1 cellular context compared by ENCODE assay signal in the genomic region with DNA sequence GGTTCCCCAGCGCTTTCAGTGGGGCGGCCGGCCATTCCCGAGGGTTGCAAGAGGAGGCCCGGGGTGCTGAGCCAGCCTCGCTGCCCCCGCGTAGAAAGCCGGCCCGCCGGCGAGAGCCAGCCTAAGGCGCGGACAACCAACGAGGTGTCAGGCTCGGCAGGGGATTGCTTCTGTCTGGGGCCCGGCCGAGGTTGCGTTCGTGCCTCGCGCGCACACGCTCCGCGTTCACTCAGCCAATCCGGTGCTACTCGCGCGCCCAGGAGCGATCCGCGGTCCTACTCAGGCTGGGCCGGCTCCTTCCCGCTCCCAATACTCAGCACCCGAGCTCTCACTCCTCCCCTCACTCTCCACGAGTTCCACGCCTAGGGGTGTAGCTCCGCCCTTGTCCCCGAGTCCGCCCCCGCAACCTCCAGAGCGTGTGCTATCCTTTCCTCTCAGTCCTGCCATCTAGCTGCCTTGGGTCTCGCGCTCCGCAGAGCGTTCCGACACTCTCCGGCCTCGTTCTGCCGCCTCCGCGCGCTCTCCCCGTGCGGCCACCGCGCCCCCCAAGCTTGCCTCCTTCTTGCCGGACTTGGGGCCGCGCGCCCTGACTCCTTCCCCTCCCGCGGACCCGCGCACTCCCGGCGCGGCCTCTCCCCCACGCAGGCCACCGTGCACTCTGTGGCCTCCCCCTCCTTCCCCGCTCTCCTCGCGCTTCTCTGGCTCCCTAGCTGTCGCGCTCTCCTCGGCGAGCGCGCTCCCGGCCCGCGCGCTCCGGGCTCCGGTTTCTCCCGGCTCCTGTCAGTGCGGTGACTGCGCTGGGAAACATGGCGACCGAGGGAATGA.
TF ChIP-seq lines count a peak whose summit lies in the region.

A gene (plus strand): TSS at position 426 of the 825 bp plus-strand sequence.

TF ChIP-seq in HepG2, 621 proteins besides CTCF, POLR2A, EP300 and RAD21 (continued from another document and continues in another):
- TF ChIP-seq, protein P1, sequence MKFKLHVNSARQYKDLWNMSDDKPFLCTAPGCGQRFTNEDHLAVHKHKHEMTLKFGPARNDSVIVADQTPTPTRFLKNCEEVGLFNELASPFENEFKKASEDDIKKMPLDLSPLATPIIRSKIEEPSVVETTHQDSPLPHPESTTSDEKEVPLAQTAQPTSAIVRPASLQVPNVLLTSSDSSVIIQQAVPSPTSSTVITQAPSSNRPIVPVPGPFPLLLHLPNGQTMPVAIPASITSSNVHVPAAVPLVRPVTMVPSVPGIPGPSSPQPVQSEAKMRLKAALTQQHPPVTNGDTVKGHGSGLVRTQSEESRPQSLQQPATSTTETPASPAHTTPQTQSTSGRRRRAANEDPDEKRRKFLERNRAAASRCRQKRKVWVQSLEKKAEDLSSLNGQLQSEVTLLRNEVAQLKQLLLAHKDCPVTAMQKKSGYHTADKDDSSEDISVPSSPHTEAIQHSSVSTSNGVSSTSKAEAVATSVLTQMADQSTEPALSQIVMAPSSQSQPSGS (CRISPR knock-in tag; IDR thresholded peaks at IDR 0.05): peak; percentile 75
- TF ChIP-seq JUN (CRISPR knock-in tag; IDR thresholded peaks at IDR 0.05): no peak
- no peak for TF ChIP-seq NCOA1 (CRISPR knock-in tag; IDR thresholded peaks at IDR 0.05)
- no peak for TF ChIP-seq NFE2L2 (IDR thresholded peaks at IDR 0.05; ENCODE audit: low read length)
- TF ChIP-seq NFYB (CRISPR knock-in tag; IDR thresholded peaks at IDR 0.05): peak; percentile 81
- TF ChIP-seq, protein P2, sequence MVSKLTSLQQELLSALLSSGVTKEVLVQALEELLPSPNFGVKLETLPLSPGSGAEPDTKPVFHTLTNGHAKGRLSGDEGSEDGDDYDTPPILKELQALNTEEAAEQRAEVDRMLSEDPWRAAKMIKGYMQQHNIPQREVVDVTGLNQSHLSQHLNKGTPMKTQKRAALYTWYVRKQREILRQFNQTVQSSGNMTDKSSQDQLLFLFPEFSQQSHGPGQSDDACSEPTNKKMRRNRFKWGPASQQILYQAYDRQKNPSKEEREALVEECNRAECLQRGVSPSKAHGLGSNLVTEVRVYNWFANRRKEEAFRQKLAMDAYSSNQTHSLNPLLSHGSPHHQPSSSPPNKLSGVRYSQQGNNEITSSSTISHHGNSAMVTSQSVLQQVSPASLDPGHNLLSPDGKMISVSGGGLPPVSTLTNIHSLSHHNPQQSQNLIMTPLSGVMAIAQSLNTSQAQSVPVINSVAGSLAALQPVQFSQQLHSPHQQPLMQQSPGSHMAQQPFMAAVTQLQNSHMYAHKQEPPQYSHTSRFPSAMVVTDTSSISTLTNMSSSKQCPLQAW (CRISPR knock-in tag; IDR thresholded peaks at IDR 0.05): peak; percentile 64; the same call in 1 of the 2 replicates
- TF ChIP-seq, protein P3, sequence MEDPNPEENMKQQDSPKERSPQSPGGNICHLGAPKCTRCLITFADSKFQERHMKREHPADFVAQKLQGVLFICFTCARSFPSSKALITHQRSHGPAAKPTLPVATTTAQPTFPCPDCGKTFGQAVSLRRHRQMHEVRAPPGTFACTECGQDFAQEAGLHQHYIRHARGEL (CRISPR knock-in tag; IDR thresholded peaks at IDR 0.05): no peak
- TF ChIP-seq SMYD3 (CRISPR knock-in tag; IDR thresholded peaks at IDR 0.05): peak; percentile 94
- TF ChIP-seq TEAD2 (CRISPR knock-in tag; IDR thresholded peaks at IDR 0.05): peak; percentile 60; the same call in 1 of the 2 replicates
- TF ChIP-seq ZNF451 (CRISPR knock-in tag; IDR thresholded peaks at IDR 0.05): no peak
- TF ChIP-seq ZFP82 (CRISPR knock-in tag; IDR thresholded peaks at IDR 0.05; ENCODE audit: borderline replicate concordance): peak; percentile 51; the same call in 1 of the 2 replicates
- TF ChIP-seq ZNF747 (CRISPR knock-in tag; IDR thresholded peaks at IDR 0.05; ENCODE audit: borderline replicate concordance): peak; percentile 95; the same call in 1 of the 2 replicates
- TF ChIP-seq, protein P4, sequence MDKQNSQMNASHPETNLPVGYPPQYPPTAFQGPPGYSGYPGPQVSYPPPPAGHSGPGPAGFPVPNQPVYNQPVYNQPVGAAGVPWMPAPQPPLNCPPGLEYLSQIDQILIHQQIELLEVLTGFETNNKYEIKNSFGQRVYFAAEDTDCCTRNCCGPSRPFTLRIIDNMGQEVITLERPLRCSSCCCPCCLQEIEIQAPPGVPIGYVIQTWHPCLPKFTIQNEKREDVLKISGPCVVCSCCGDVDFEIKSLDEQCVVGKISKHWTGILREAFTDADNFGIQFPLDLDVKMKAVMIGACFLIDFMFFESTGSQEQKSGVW (CRISPR knock-in tag; IDR thresholded peaks at IDR 0.05; ENCODE audit: borderline replicate concordance): peak; percentile 66; the same call in 1 of the 2 replicates
- TF ChIP-seq ZFAT (CRISPR knock-in tag; conservative IDR thresholded peaks at IDR 0.05): no peak
- peak; percentile 71 for TF ChIP-seq KDM3A (CRISPR knock-in tag; IDR thresholded peaks at IDR 0.05; ENCODE audit: low read depth)
- TF ChIP-seq, protein P5, sequence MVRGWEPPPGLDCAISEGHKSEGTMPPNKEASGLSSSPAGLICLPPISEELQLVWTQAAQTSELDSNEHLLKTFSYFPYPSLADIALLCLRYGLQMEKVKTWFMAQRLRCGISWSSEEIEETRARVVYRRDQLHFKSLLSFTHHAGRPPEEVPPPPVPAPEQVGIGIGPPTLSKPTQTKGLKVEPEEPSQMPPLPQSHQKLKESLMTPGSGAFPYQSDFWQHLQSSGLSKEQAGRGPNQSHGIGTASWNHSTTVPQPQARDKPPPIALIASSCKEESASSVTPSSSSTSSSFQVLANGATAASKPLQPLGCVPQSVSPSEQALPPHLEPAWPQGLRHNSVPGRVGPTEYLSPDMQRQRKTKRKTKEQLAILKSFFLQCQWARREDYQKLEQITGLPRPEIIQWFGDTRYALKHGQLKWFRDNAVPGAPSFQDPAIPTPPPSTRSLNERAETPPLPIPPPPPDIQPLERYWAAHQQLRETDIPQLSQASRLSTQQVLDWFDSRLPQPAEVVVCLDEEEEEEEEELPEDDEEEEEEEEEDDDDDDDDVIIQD (CRISPR knock-in tag; IDR thresholded peaks at IDR 0.05; ENCODE audit: low read depth): peak; percentile 49
- TF ChIP-seq, protein P6, sequence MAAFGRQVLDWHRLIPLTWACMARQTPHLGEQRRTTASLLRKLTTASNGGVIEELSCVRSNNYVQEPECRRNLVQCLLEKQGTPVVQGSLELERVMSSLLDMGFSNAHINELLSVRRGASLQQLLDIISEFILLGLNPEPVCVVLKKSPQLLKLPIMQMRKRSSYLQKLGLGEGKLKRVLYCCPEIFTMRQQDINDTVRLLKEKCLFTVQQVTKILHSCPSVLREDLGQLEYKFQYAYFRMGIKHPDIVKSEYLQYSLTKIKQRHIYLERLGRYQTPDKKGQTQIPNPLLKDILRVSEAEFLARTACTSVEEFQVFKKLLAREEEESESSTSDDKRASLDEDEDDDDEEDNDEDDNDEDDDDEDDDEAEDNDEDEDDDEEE (CRISPR knock-in tag; IDR thresholded peaks at IDR 0.05): 0 out of 2 replicates have a peak, but pooled peaks have one; percentile 36
- 0 out of 2 replicates have a peak, but pooled peaks have one; percentile 67 for TF ChIP-seq SALL2 (CRISPR knock-in tag; IDR thresholded peaks at IDR 0.05)
- TF ChIP-seq, protein P7, sequence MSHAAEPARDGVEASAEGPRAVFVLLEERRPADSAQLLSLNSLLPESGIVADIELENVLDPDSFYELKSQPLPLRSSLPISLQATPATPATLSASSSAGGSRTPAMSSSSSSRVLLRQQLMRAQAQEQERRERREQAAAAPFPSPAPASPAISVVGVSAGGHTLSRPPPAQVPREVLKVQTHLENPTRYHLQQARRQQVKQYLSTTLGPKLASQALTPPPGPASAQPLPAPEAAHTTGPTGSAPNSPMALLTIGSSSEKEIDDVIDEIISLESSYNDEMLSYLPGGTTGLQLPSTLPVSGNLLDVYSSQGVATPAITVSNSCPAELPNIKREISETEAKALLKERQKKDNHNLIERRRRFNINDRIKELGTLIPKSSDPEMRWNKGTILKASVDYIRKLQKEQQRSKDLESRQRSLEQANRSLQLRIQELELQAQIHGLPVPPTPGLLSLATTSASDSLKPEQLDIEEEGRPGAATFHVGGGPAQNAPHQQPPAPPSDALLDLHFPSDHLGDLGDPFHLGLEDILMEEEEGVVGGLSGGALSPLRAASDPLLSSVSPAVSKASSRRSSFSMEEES (CRISPR knock-in tag; IDR thresholded peaks at IDR 0.05): peak; percentile 59; the same call in 1 of the 2 replicates
- TF ChIP-seq MBNL3 (CRISPR knock-in tag; conservative IDR thresholded peaks at IDR 0.05): no peak
- no peak for TF ChIP-seq TRIM24 (CRISPR knock-in tag; IDR thresholded peaks at IDR 0.05)
- peak; percentile 56 for TF ChIP-seq MIER2 (CRISPR knock-in tag; IDR thresholded peaks at IDR 0.05)
- TF ChIP-seq TAF15 (IDR thresholded peaks at IDR 0.05; ENCODE audit: low read depth, low read length, poor library complexity, severe bottlenecking): no peak
- no peak for TF ChIP-seq ZNF790 (CRISPR knock-in tag; IDR thresholded peaks at IDR 0.05; ENCODE audit: borderline replicate concordance)
- TF ChIP-seq ZNF331 (CRISPR knock-in tag; IDR thresholded peaks at IDR 0.05): peak; percentile 49
- 0 out of 2 replicates have a peak, but pooled peaks have one; percentile 25 for TF ChIP-seq ZNF652 (CRISPR knock-in tag; IDR thresholded peaks at IDR 0.05; ENCODE audit: borderline replicate concordance, low read depth)
- TF ChIP-seq, protein P8, sequence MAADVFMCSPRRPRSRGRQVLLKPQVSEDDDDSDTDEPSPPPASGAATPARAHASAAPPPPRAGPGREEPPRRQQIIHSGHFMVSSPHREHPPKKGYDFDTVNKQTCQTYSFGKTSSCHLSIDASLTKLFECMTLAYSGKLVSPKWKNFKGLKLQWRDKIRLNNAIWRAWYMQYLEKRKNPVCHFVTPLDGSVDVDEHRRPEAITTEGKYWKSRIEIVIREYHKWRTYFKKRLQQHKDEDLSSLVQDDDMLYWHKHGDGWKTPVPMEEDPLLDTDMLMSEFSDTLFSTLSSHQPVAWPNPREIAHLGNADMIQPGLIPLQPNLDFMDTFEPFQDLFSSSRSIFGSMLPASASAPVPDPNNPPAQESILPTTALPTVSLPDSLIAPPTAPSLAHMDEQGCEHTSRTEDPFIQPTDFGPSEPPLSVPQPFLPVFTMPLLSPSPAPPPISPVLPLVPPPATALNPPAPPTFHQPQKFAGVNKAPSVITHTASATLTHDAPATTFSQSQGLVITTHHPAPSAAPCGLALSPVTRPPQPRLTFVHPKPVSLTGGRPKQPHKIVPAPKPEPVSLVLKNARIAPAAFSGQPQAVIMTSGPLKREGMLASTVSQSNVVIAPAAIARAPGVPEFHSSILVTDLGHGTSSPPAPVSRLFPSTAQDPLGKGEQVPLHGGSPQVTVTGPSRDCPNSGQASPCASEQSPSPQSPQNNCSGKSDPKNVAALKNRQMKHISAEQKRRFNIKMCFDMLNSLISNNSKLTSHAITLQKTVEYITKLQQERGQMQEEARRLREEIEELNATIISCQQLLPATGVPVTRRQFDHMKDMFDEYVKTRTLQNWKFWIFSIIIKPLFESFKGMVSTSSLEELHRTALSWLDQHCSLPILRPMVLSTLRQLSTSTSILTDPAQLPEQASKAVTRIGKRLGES (CRISPR knock-in tag; IDR thresholded peaks at IDR 0.05; ENCODE audit: borderline replicate concordance): no peak
- no peak; the same call in 1 of the 2 replicates for TF ChIP-seq GZF1 (CRISPR knock-in tag; IDR thresholded peaks at IDR 0.05)
- peak; percentile 41; the same call in 1 of the 2 replicates for TF ChIP-seq ZNF431 (CRISPR knock-in tag; IDR thresholded peaks at IDR 0.05; ENCODE audit: borderline replicate concordance, low read depth)
- TF ChIP-seq PRPF4 (IDR thresholded peaks at IDR 0.05; ENCODE audit: low read depth, low read length, poor library complexity, severe bottlenecking): no peak
- peak; percentile 72; the same call in 1 of the 2 replicates for TF ChIP-seq YEATS2 (CRISPR knock-in tag; IDR thresholded peaks at IDR 0.05; ENCODE audit: borderline replicate concordance)
- TF ChIP-seq, protein P9, sequence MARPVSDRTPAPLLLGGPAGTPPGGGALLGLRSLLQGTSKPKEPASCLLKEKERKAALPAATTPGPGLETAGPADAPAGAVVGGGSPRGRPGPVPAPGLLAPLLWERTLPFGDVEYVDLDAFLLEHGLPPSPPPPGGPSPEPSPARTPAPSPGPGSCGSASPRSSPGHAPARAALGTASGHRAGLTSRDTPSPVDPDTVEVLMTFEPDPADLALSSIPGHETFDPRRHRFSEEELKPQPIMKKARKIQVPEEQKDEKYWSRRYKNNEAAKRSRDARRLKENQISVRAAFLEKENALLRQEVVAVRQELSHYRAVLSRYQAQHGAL (CRISPR knock-in tag; IDR thresholded peaks at IDR 0.05; ENCODE audit: not compliant biosample characterization): no peak
- no peak; the same call in 1 of the 2 replicates for TF ChIP-seq KLF13 (CRISPR knock-in tag; IDR thresholded peaks at IDR 0.05)
- TF ChIP-seq, protein P10, sequence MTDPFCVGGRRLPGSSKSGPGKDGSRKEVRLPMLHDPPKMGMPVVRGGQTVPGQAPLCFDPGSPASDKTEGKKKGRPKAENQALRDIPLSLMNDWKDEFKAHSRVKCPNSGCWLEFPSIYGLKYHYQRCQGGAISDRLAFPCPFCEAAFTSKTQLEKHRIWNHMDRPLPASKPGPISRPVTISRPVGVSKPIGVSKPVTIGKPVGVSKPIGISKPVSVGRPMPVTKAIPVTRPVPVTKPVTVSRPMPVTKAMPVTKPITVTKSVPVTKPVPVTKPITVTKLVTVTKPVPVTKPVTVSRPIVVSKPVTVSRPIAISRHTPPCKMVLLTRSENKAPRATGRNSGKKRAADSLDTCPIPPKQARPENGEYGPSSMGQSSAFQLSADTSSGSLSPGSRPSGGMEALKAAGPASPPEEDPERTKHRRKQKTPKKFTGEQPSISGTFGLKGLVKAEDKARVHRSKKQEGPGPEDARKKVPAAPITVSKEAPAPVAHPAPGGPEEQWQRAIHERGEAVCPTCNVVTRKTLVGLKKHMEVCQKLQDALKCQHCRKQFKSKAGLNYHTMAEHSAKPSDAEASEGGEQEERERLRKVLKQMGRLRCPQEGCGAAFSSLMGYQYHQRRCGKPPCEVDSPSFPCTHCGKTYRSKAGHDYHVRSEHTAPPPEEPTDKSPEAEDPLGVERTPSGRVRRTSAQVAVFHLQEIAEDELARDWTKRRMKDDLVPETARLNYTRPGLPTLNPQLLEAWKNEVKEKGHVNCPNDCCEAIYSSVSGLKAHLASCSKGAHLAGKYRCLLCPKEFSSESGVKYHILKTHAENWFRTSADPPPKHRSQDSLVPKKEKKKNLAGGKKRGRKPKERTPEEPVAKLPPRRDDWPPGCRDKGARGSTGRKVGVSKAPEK (CRISPR knock-in tag; IDR thresholded peaks at IDR 0.05; ENCODE audit: borderline replicate concordance): 0 out of 2 replicates have a peak, but pooled peaks have one; percentile 1
- TF ChIP-seq ADNP (CRISPR knock-in tag; IDR thresholded peaks at IDR 0.05): no peak
- TF ChIP-seq, protein P11, sequence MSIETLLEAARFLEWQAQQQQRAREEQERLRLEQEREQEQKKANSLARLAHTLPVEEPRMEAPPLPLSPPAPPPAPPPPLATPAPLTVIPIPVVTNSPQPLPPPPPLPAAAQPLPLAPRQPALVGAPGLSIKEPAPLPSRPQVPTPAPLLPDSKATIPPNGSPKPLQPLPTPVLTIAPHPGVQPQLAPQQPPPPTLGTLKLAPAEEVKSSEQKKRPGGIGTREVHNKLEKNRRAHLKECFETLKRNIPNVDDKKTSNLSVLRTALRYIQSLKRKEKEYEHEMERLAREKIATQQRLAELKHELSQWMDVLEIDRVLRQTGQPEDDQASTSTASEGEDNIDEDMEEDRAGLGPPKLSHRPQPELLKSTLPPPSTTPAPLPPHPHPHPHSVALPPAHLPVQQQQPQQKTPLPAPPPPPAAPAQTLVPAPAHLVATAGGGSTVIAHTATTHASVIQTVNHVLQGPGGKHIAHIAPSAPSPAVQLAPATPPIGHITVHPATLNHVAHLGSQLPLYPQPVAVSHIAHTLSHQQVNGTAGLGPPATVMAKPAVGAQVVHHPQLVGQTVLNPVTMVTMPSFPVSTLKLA (IDR thresholded peaks at IDR 0.05): peak; percentile 73
- TF ChIP-seq SMAD3 (CRISPR knock-in tag; IDR thresholded peaks at IDR 0.05): peak; percentile 66; the same call in 1 of the 2 replicates
- TF ChIP-seq, protein P12, sequence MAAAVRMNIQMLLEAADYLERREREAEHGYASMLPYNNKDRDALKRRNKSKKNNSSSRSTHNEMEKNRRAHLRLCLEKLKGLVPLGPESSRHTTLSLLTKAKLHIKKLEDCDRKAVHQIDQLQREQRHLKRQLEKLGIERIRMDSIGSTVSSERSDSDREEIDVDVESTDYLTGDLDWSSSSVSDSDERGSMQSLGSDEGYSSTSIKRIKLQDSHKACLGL (CRISPR knock-in tag; IDR thresholded peaks at IDR 0.05): no peak; the same call in 1 of the 2 replicates
